In the genomic region with DNA sequence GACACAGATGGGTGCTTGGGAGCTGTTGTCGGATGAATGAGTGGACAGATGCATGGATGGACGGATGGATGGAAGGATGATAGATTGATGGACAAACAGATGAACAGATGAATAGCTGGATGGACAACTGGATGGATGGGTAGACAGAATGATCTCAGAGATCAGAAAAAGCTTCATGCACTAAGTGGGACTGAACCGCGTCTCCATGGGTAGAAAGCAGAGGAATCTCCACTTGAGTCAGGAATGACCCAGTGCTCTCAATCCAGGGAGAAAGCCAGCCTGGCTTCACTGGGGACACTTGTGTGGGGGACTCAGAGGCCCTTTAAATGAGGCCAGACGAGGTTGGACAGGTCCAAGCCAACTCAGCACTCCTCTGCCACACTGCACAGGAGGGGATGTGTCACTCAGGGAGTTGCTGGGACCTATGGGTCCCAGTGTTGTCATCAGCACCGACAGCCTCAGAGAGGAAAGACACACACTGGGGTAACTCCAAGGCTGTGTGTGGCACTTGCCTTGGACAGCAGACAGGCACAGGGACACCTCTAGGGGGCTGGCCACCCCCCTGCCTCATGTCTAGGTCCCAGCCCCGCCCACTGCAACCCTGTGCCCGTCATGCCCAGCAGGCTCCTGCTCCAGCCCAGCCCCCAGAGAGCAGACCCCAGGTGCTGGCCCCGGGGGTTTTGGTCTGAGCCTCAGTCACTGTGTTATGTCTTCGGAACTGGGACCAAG, we compare ENCODE assay signal across 21 cellular contexts. TPM values are rescaled to one million over a fixed set of nuclear protein-coding genes. Genes with fewer than 3 reads are reported as not detected.
DNase-seq lines count a peak whose midpoint lies in the region; ATAC-seq and TF ChIP-seq lines count a peak whose summit lies in the region.
"Had no signal": no experiment of that assay in that cellular context is flagged by ENCODE, and none has a peak within 500 bp of the region (broad histone marks: within the 10 kb centered on the region; RNA-seq: fewer than 3 reads in every experiment).

No MANE protein-coding gene starts in this region.

- POLR2A ChIA-PET in PC-9 (lab: Charles Lee; ENCODE audit: unreplicated experiment), result no interaction called here

- BruUV-seq in PC-9 (replicated peaks; lab: Mats Ljungman, UMichigan), result no TSS peak

- H3K27ac Mint-ChIP-seq in stimulated activated naive CD8-positive, alpha-beta T cell treated with anti-CD3 and anti-CD28 coated beads, Interleukin-15, Interleukin-2, amounts not matched to agents 100 ng/mL and 50 ng/mL, for 24 hours, result no peak overlapping the region
- no peak overlapping the region for H3K27ac Mint-ChIP-seq in memory B cell
- H3K27ac Mint-ChIP-seq: activated CD8-positive, alpha-beta T cell treated with anti-CD3 and anti-CD28 coated beads for 36 hours; activated T-helper 2 cell treated with anti-CD3 and anti-CD28 coated beads, Interferon-gamma antibody, Interleukin-2, Interleukin-4, amounts not matched to agents 10 μg/mL and 5 μg/mL and 100 μg/mL, durations not matched to agents 14 hours and 24 hours and 36 hours had no signal

- H3K4me3 ChIP-seq in OCI-LY1 (ENCODE audit: low read depth, low read length, poor library complexity, severe bottlenecking), result peak overlapping the region; percentile 100
- no peak overlapping the region for H3K4me3 ChIP-seq in uterus
- no peak overlapping the region for H3K4me3 ChIP-seq in PC-9
- H3K4me3 ChIP-seq: esophagus muscularis mucosa, left ventricle myocardium inferior, pancreas, right lobe of liver, stomach had no signal

- H3K4me3 Mint-ChIP-seq in stimulated activated naive CD8-positive, alpha-beta T cell treated with anti-CD3 and anti-CD28 coated beads, Interleukin-15, Interleukin-2, amounts not matched to agents 100 ng/mL and 50 ng/mL, for 24 hours, result peak overlapping the region; percentile 30
- peak overlapping the region; percentile 61 for H3K4me3 Mint-ChIP-seq in memory B cell
- H3K4me3 Mint-ChIP-seq: activated CD8-positive, alpha-beta T cell treated with anti-CD3 and anti-CD28 coated beads for 36 hours had no signal

- DNase-seq in stimulated activated naive CD8-positive, alpha-beta T cell treated with anti-CD3 and anti-CD28 coated beads, Interleukin-15, Interleukin-2, amounts not matched to agents 100 U/mL and 50 U/mL, for 24 hours, result no peak
- DNase-seq in memory B cell (ENCODE audit: low spot score in 2 of 2) (no peak), uterus (no peak), PC-9 (no peak)
- DNase-seq: activated CD8-positive, alpha-beta T cell treated with anti-CD3 and anti-CD28 coated beads for 36 hours; amygdala; central memory CD4-positive, alpha-beta T cell; effector CD4-positive, alpha-beta T cell; left ventricle myocardium inferior; pancreas; stomach had no signal

- H3K4me1 Mint-ChIP-seq in stimulated activated naive CD8-positive, alpha-beta T cell treated with anti-CD3 and anti-CD28 coated beads, Interleukin-15, Interleukin-2, amounts not matched to agents 100 ng/mL and 50 ng/mL, for 24 hours (ENCODE audit: low read depth), result peaks cover 17% of the 10 kb centered on the region
- peaks cover 44% of the 10 kb centered on the region for H3K4me1 Mint-ChIP-seq in memory B cell

- no peak overlapping the region for H2AFZ ChIP-seq in OCI-LY1 (ENCODE audit: low read length)
- H2AFZ ChIP-seq in PC-9, result no peak overlapping the region

- no peaks in the 10 kb centered on the region for H3K9me3 Mint-ChIP-seq in stimulated activated naive CD8-positive, alpha-beta T cell treated with anti-CD3 and anti-CD28 coated beads, Interleukin-15, Interleukin-2, amounts not matched to agents 100 ng/mL and 50 ng/mL, for 24 hours
- H3K9me3 Mint-ChIP-seq in memory B cell, result no peaks in the 10 kb centered on the region
- H3K9me3 Mint-ChIP-seq: activated CD8-positive, alpha-beta T cell treated with anti-CD3 and anti-CD28 coated beads for 36 hours; activated T-helper 2 cell treated with anti-CD3 and anti-CD28 coated beads, Interferon-gamma antibody, Interleukin-2, Interleukin-4, amounts not matched to agents 10 μg/mL and 5 μg/mL and 100 μg/mL, durations not matched to agents 14 hours and 24 hours and 36 hours had no signal

- H3K27me3 ChIP-seq in OCI-LY1 (ENCODE audit: insufficient read depth, low read length), result no peaks in the 10 kb centered on the region
- H3K27me3 ChIP-seq in uterus, result no peaks in the 10 kb centered on the region
- peaks cover 94% of the 10 kb centered on the region for H3K27me3 ChIP-seq in PC-9 (ENCODE audit: insufficient read depth, low read depth)
- H3K27me3 ChIP-seq: pancreas, right lobe of liver had no signal

- H3K36me3 ChIP-seq in OCI-LY1 (ENCODE audit: insufficient read depth, low read length), result peaks cover 94% of the 10 kb centered on the region
- no peaks in the 10 kb centered on the region for H3K36me3 ChIP-seq in uterus
- H3K36me3 ChIP-seq in PC-9 (ENCODE audit: low read depth), result no peaks in the 10 kb centered on the region
- H3K36me3 ChIP-seq: esophagus muscularis mucosa, left ventricle myocardium inferior, pancreas, right lobe of liver, stomach had no signal

- no peaks in the 10 kb centered on the region for H3K36me3 Mint-ChIP-seq in stimulated activated naive CD8-positive, alpha-beta T cell treated with anti-CD3 and anti-CD28 coated beads, Interleukin-15, Interleukin-2, amounts not matched to agents 100 ng/mL and 50 ng/mL, for 24 hours (ENCODE audit: low read depth)
- peaks cover 1% of the 10 kb centered on the region for H3K36me3 Mint-ChIP-seq in memory B cell

- no peaks in the 10 kb centered on the region for H3K9me2 ChIP-seq in OCI-LY1 (ENCODE audit: low read depth, low read length)
- no peaks in the 10 kb centered on the region for H3K9me2 ChIP-seq in PC-9 (ENCODE audit: insufficient read depth)

- H3K4me2 ChIP-seq in OCI-LY1 (ENCODE audit: low read length), result peak overlapping the region; percentile 100
- H3K4me2 ChIP-seq in PC-9, result no peak overlapping the region

- H3K9me3 ChIP-seq in OCI-LY1 (ENCODE audit: low read length), result no peaks in the 10 kb centered on the region
- no peaks in the 10 kb centered on the region for H3K9me3 ChIP-seq in uterus
- no peaks in the 10 kb centered on the region for H3K9me3 ChIP-seq in PC-9 (ENCODE audit: insufficient read depth, low read depth)
- H3K9me3 ChIP-seq: esophagus muscularis mucosa, left ventricle myocardium inferior, pancreas, right lobe of liver, stomach had no signal

- H3K79me2 ChIP-seq in OCI-LY1 (ENCODE audit: insufficient read depth, low read length) (peaks cover 65% of the 10 kb centered on the region), PC-9 (ENCODE audit: low read depth) (no peaks in the 10 kb centered on the region)

- H3F3A ChIP-seq in OCI-LY1 (ENCODE audit: insufficient read depth, low read length) (peaks cover 16% of the 10 kb centered on the region; the same call in 1 of the 2 replicates), PC-9 (ENCODE audit: insufficient read depth, low read depth) (no peaks in the 10 kb centered on the region)

- CTCF ChIA-PET in PC-9 (lab: Charles Lee), result no interaction called here

- H3K4me1 ChIP-seq in OCI-LY1 (ENCODE audit: insufficient read depth, low read length, severe bottlenecking), result peaks cover 62% of the 10 kb centered on the region
- no peaks in the 10 kb centered on the region for H3K4me1 ChIP-seq in uterus
- no peaks in the 10 kb centered on the region for H3K4me1 ChIP-seq in PC-9 (replicated peaks; ENCODE audit: insufficient read depth)
- H3K4me1 ChIP-seq: esophagus muscularis mucosa, left ventricle myocardium inferior, pancreas, right lobe of liver, stomach had no signal

- intact Hi-C loops in uterus (cut with DNase I; ENCODE audit: low total_unique reads), result no loop called here
- intact Hi-C loops in PC-9 (cut with micrococcal nuclease; ENCODE audit: unreplicated experiment), result no loop called here

- TF ChIP-seq CTCF in OCI-LY1 (IDR thresholded peaks at IDR 0.05; ENCODE audit: low read length) (no peak), uterus (IDR thresholded peaks at IDR 0.05) (no peak), PC-9 (conservative IDR thresholded peaks at IDR 0.05) (no peak)

- peak overlapping the region; percentile 100 for H3K9ac ChIP-seq in OCI-LY1 (ENCODE audit: low read length)

- H3K27ac ChIP-seq in OCI-LY1 (ENCODE audit: low read depth, low read length, poor library complexity, severe bottlenecking), result peak overlapping the region; percentile 100
- H3K27ac ChIP-seq in uterus, result no peak overlapping the region
- no peak overlapping the region for H3K27ac ChIP-seq in PC-9
- H3K27ac ChIP-seq: esophagus muscularis mucosa, left ventricle myocardium inferior, pancreas, right lobe of liver, RWPE1, stomach had no signal

- H4K20me1 ChIP-seq in OCI-LY1 (ENCODE audit: insufficient read depth, low read length), result no peaks in the 10 kb centered on the region
- no peaks in the 10 kb centered on the region for H4K20me1 ChIP-seq in PC-9 (ENCODE audit: insufficient read depth)

- no peak for TF ChIP-seq POLR2A in uterus (IDR thresholded peaks at IDR 0.05)

- ATAC-seq in stimulated activated naive CD8-positive, alpha-beta T cell treated with anti-CD3 and anti-CD28 coated beads, Interleukin-15, Interleukin-2, amounts not matched to agents 100 U/mL and 50 U/mL, for 24 hours, result no peak
- no peak for ATAC-seq in memory B cell (ENCODE audit: low read depth)
- ATAC-seq in SK-N-SH treated with all-trans-retinoic acid at 6 μM for 48 hours, result no peak
- ATAC-seq in HG02884 (IDR thresholded peaks at IDR 0.05; ENCODE audit: unreplicated experiment), result no peak
- ATAC-seq: activated CD8-positive, alpha-beta T cell treated with anti-CD3 and anti-CD28 coated beads for 36 hours; pancreas had no signal

- H3K27me3 Mint-ChIP-seq in stimulated activated naive CD8-positive, alpha-beta T cell treated with anti-CD3 and anti-CD28 coated beads, Interleukin-15, Interleukin-2, amounts not matched to agents 100 ng/mL and 50 ng/mL, for 24 hours, result peaks cover 39% of the 10 kb centered on the region
- peaks cover 16% of the 10 kb centered on the region for H3K27me3 Mint-ChIP-seq in memory B cell

TF ChIP-seq in SK-N-SH treated with all-trans-retinoic acid at 6 μM for 48 hours, 23 proteins besides CTCF, POLR2A, EP300 and RAD21 (continues in another document):
- TF ChIP-seq TCF4 (CRISPR knock-in tag; IDR thresholded peaks at IDR 0.05; ENCODE audit: borderline replicate concordance), result no peak
- TF ChIP-seq ESRRG (CRISPR knock-in tag; IDR thresholded peaks at IDR 0.05), result no peak
- TF ChIP-seq ZFP30 (CRISPR knock-in tag; IDR thresholded peaks at IDR 0.05), result no peak
- TF ChIP-seq, protein P1, sequence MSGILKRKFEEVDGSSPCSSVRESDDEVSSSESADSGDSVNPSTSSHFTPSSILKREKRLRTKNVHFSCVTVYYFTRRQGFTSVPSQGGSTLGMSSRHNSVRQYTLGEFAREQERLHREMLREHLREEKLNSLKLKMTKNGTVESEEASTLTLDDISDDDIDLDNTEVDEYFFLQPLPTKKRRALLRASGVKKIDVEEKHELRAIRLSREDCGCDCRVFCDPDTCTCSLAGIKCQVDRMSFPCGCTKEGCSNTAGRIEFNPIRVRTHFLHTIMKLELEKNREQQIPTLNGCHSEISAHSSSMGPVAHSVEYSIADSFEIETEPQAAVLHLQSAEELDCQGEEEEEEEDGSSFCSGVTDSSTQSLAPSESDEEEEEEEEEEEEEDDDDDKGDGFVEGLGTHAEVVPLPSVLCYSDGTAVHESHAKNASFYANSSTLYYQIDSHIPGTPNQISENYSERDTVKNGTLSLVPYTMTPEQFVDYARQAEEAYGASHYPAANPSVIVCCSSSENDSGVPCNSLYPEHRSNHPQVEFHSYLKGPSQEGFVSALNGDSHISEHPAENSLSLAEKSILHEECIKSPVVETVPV (CRISPR knock-in tag; IDR thresholded peaks at IDR 0.05), result no peak
- TF ChIP-seq SNAI2 (CRISPR knock-in tag; IDR thresholded peaks at IDR 0.05), result no peak

RNA-seq across cellular contexts. Expression of gene IGLL5, which starts 5.6 kb away (rescaled TPM):
- total RNA-seq in uterus, result 1 to 10 TPM in 2 of 4 donors, under 1 TPM in 1, not detected in 1; 0.90 to 7.4 (median 2.7) TPM
- total RNA-seq in PC-9 (2021), result not detected in 2 replicates
- total RNA-seq: activated CD8-positive, alpha-beta T cell treated with anti-CD3 and anti-CD28 coated beads for 36 hours; activated T-helper 2 cell treated with anti-CD3 and anti-CD28 coated beads, Interferon-gamma antibody, Interleukin-2, Interleukin-4, amounts not matched to agents 10 μg/mL and 5 μg/mL and 100 μg/mL, durations not matched to agents 14 hours and 24 hours and 36 hours; Daoy; glomerular endothelial cell had no signal
